In the genomic region with DNA sequence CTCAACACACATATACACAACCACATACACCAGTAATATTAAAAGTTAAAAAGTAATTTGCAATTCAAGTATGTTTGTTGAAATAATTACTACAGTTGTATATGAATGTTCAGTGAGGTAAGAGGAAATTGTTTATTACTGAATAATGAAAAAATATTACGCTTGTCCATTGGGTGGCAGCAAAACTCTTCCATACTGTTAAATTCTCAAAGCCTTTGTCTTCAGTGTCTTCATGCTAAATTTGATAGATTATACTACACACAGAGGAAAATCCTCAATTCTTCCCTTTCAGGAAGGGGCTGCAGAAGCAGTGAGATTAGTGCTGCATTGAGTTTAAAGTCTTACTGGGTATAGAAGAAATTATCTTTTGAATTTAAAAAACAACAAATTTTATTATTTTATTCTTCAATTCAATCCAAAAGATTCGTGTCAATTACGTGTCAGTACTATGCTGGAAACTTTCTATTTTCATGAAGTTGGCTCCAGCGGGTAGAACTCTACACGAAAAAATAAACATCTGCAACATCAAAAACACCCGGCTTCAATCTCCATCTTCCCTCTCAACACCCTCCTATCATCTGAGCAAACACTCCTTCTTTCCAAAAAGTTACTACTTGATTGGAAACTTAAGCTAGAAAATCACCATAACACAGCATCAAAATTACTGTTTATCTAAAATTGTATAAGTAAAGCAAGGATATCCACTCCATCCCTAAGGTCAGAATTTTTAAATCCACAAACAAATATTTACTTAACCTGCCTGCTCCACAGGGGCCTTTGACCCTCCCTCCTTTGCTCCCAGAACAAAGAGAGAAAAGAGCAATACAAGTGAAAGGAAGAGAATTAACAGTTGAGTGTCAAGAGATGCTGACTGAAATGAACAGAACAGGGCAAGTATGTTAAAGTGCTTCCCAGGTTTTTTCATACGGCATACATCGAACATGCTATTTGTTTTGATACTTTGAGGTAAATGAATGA, we compare ENCODE assay signal across 9 cellular contexts. TPM values are rescaled to one million over a fixed set of nuclear protein-coding genes. Genes with fewer than 3 reads are reported as not detected.
DNase-seq lines count a peak whose midpoint lies in the region; ATAC-seq and TF ChIP-seq lines count a peak whose summit lies in the region.
"Had no signal": no experiment of that assay in that cellular context is flagged by ENCODE, and none has a peak within 500 bp of the region (broad histone marks: within the 10 kb centered on the region; RNA-seq: fewer than 3 reads in every experiment).

No MANE protein-coding gene starts in this region.

- POLR2A ChIA-PET in MCF 10A (lab: Yijun Ruan, JAX), result interaction anchor here (1.1 to 2.2 kb wide), 3 partner anchors 37 to 418 kb away, joined by 3 to 8 read pairs (median 5); partner anchors contain the start of gene TES

- no peak overlapping the region for H3K4me3 ChIP-seq in HFF-Myc (replicated peaks; ENCODE audit: low read depth, low read length)
- H3K4me3 ChIP-seq in aorta (ENCODE audit: low read length in 2 of 2), result no peak overlapping the region

- no peaks in the 10 kb centered on the region for H3K36me3 Mint-ChIP-seq in activated T-cell treated with anti-CD3 and anti-CD28 coated beads, Interleukin-2, amount 50 U/mL, for 24 hours (ENCODE audit: low read depth)
- no peaks in the 10 kb centered on the region for H3K36me3 Mint-ChIP-seq in MCF 10A (ENCODE audit: insufficient read depth, unreplicated experiment)
- H3K36me3 Mint-ChIP-seq: activated naive CD4-positive, alpha-beta T cell treated with anti-CD3 and anti-CD28 coated beads, Interleukin-2, amount 50 U/mL, for 24 hours had no signal

- CTCF ChIA-PET in MCF 10A (lab: Yijun Ruan, JAX), result interaction anchor here (0.5 to 5.4 kb wide), 40 partner anchors 7 to 958 kb away, joined by 3 to 127 read pairs (median 4); partner anchors contain the start of gene TES

- H3K4me1 ChIP-seq in aorta (ENCODE audit: control insufficient read depth in 1 of 2, insufficient read depth in 2 of 2, low read length in 2 of 2), result peaks cover 0 to 6% of the 10 kb centered on the region in 2 donors

- peak; percentile 14 for TF ChIP-seq CTCF in HFF-Myc (IDR thresholded peaks at IDR 0.05; ENCODE audit: low read depth, low read length, missing control alignments)
- TF ChIP-seq CTCF in MCF 10A (IDR thresholded peaks at IDR 0.05; ENCODE audit: unreplicated experiment), result peak; percentile 56

- H3K9me3 Mint-ChIP-seq in activated T-cell treated with anti-CD3 and anti-CD28 coated beads, Interleukin-2, amount 50 U/mL, for 24 hours, result no peaks in the 10 kb centered on the region
- H3K9me3 Mint-ChIP-seq in MCF 10A (ENCODE audit: unreplicated experiment), result no peaks in the 10 kb centered on the region
- H3K9me3 Mint-ChIP-seq: activated naive CD4-positive, alpha-beta T cell treated with anti-CD3 and anti-CD28 coated beads, Interleukin-2, amount 50 U/mL, for 24 hours had no signal

- no peaks in the 10 kb centered on the region for H3K9me3 ChIP-seq in aorta (ENCODE audit: control insufficient read depth, low read length)

- no peaks in the 10 kb centered on the region for H3K4me1 Mint-ChIP-seq in activated T-cell treated with anti-CD3 and anti-CD28 coated beads, Interleukin-2, amount 50 U/mL, for 24 hours (ENCODE audit: low read depth)
- peaks cover 23% of the 10 kb centered on the region for H3K4me1 Mint-ChIP-seq in MCF 10A (ENCODE audit: insufficient read depth, unreplicated experiment)
- H3K4me1 Mint-ChIP-seq: activated naive CD4-positive, alpha-beta T cell treated with anti-CD3 and anti-CD28 coated beads, Interleukin-2, amount 50 U/mL, for 24 hours had no signal

- 48 to 52% methylated on average over 8 of the region's 8 CpGs for WGBS in aorta, 2 donors

- no peak overlapping the region for H3K4me3 Mint-ChIP-seq in activated T-cell treated with anti-CD3 and anti-CD28 coated beads, Interleukin-2, amount 50 U/mL, for 24 hours
- no peak overlapping the region for H3K4me3 Mint-ChIP-seq in MCF 10A (ENCODE audit: unreplicated experiment)
- H3K4me3 Mint-ChIP-seq: activated naive CD4-positive, alpha-beta T cell treated with anti-CD3 and anti-CD28 coated beads, Interleukin-2, amount 50 U/mL, for 24 hours had no signal

- intact Hi-C loops in MCF 10A (cut with micrococcal nuclease) (loop anchor here (1.0 to 10.0 kb wide), 7 partner anchors 35 to 1211 kb away; partner anchors contain the start of gene CAV1), left colon (cut with DNase I, micrococcal nuclease) (loop anchor here (5.0 to 10.0 kb wide), 4 partner anchors 61 to 641 kb away; no protein-coding TSS in a partner anchor), aorta (cut with DNase I) (loop anchor here (5.0 kb wide), 3 partner anchors 414 to 644 kb away; no protein-coding TSS in a partner anchor)

- H3K27ac Mint-ChIP-seq in activated T-cell treated with anti-CD3 and anti-CD28 coated beads, Interleukin-2, amount 50 U/mL, for 24 hours, result no peak overlapping the region
- no peak overlapping the region for H3K27ac Mint-ChIP-seq in MCF 10A (ENCODE audit: low read depth, unreplicated experiment)
- H3K27ac Mint-ChIP-seq: activated naive CD4-positive, alpha-beta T cell treated with anti-CD3 and anti-CD28 coated beads, Interleukin-2, amount 50 U/mL, for 24 hours had no signal

- no peaks in the 10 kb centered on the region for H3K27me3 ChIP-seq in aorta (ENCODE audit: control insufficient read depth in 1 of 2, insufficient read depth in 2 of 2, low read length in 1 of 2)

- ATAC-seq in left colon (peak; percentile 67), aorta (ENCODE audit: low FRiP score) (peak; percentile 65), GM21717 (IDR thresholded peaks at IDR 0.05; ENCODE audit: unreplicated experiment) (no peak)

- peaks cover 8% of the 10 kb centered on the region for H3K27me3 Mint-ChIP-seq in activated T-cell treated with anti-CD3 and anti-CD28 coated beads, Interleukin-2, amount 50 U/mL, for 24 hours
- H3K27me3 Mint-ChIP-seq in MCF 10A (ENCODE audit: insufficient read depth, unreplicated experiment), result peaks cover 20% of the 10 kb centered on the region

- H3K27ac ChIP-seq in aorta (ENCODE audit: low read depth in 1 of 2, low read length in 2 of 2), result no peak overlapping the region

- no TSS peak for BruUV-seq in MCF 10A (replicated peaks; lab: Mats Ljungman, UMichigan)

- no peaks in the 10 kb centered on the region for H3K36me3 ChIP-seq in aorta (ENCODE audit: control insufficient read depth in 1 of 2, insufficient read depth in 2 of 2, low read length in 1 of 2)

- DNase-seq in activated T-cell treated with anti-CD3 and anti-CD28 coated beads for 1 hour (ENCODE audit: low read depth) (peak; percentile 3), HFF-Myc (ENCODE audit: extremely low read depth, low read depth) (peak; percentile 72), NCI-H526 treated with DMSO at 0.1 percent for 48 hours (lab: John Stamatoyannopoulos, UW) (peak; percentile 61), MCF 10A (ENCODE audit: unreplicated experiment) (peak; percentile 65), left colon (no peak), aorta (no peak)
- DNase-seq in activated T-cell treated with anti-CD3 and anti-CD28 coated beads, Interleukin-2, amount 50 U/mL, for 24 hours, result no peak

RNA-seq across cellular contexts. Expression of gene TES, which starts 37.0 kb away (rescaled TPM):
- 150 and 162 TPM in 2 replicates for total RNA-seq in MCF 10A (2022)
- total RNA-seq in left colon, result 100 to 1,000 TPM in 1 of 2 donors, 10 to 100 TPM in 1; 72.8 to 119 TPM
- total RNA-seq in aorta, result 100 to 1,000 TPM; 145 to 340 TPM
- polyA plus RNA-seq in aorta, result 10 to 100 TPM; 73.6 to 82.6 TPM

Comparison
In these comparisons a context has a peak if more than half of its experiments do, and no peak if none do; other contexts are left out.
1. DNase-seq: peak in activated T-cell treated with anti-CD3 and anti-CD28 coated beads for 1 hour (single experiment), HFF-Myc (single experiment), NCI-H526 treated with DMSO at 0.1 percent for 48 hours (single experiment) and MCF 10A (single experiment); none in activated T-cell treated with anti-CD3 and anti-CD28 coated beads, Interleukin-2, amount 50 U/mL, for 24 hours (single experiment), left colon (0 of 2) and aorta (0 of 2).